Comparison of ENCODE assay signal across 8 cellular contexts in the genomic region with DNA sequence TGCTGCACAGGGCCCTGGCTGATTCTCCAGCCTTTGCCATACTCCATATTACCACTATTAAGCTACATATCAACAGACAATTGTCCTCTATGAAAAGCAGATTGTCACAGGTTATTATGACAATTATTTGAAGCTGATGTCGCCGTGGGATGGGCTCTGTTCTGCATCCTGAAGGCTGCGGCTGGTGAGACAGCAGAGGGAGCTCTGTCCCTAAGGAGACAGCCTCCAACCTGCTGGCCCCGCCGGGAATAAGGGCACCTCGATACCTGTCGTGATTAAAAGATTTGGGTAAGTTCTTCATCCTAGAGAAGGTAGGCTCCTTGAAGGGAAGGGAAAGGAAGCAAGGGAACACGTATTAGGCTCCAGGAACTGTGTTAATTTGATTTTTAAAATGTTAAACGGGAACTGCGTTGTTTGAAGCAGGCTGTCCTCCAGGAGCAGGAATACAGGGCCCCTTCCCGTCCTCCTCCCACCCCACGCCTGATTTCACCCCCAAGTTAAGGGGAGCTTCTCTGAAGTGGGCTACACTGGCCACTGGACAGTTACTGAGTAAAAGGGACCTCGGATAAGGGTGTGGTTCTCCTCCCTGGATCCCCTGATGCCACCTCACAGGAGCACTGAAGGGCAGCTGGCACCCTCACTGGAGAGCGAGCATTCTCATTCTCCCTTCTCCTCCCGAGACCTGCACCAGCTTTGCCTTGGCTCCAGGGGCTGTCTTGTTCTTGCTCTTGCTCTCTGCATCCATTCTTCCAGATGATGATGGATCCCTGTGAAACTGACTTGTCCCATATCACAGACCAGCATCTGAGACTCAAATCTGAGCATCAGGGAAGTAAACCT. TPM values are rescaled to one million over a fixed set of nuclear protein-coding genes. Genes with fewer than 3 reads are reported as not detected.
DNase-seq lines count a peak whose midpoint lies in the region; ATAC-seq, FAIRE-seq and TF ChIP-seq lines count a peak whose summit lies in the region.

No MANE protein-coding gene starts in this region.

- CTCF ChIA-PET in Caco-2 (lab: Charles Lee) (interaction anchor here (0.6 to 1.6 kb wide), 10 partner anchors 11 to 409 kb away, joined by 3 to 9 read pairs (median 6); a partner anchor contains a TSS), endothelial cell of umbilical vein (lab: Charles Lee) (interaction anchor here (0.7 to 2.7 kb wide), 38 partner anchors 8 to 728 kb away, joined by 3 to 33 read pairs (median 5); a partner anchor contains a TSS)
- CTCF ChIA-PET in naive thymus-derived CD4-positive, alpha-beta T cell (lab: Charles Lee), result interaction anchor here (0.6 to 2.5 kb wide), 8 partner anchors 45 to 254 kb away, joined by 3 to 10 read pairs (median 4); no protein-coding TSS in a partner anchor

- dilution Hi-C loops in endothelial cell of umbilical vein (cut with MboI; ENCODE audit: extremely low pct_ligation_motif_present, low sequenced_read_pairs), result no loop called here

- H3K79me2 ChIP-seq in endothelial cell of umbilical vein (ENCODE audit: control insufficient read depth, insufficient read depth, low read length), result no peaks in the 10 kb centered on the region

- H3K9me1 ChIP-seq in endothelial cell of umbilical vein (replicated peaks; ENCODE audit: control insufficient read depth, extremely low read depth, insufficient read depth, low read length), result no peaks in the 10 kb centered on the region

- peak; percentile 68 to 74 for DNase-seq in Caco-2
- peak; percentile 68 for DNase-seq in HT-29 (ENCODE audit: low spot score)
- DNase-seq in activated CD4-positive, alpha-beta T cell treated with anti-CD3 and anti-CD28 coated beads for 48 hours, result peak; percentile 46
- peak; percentile 42 for DNase-seq in endothelial cell of umbilical vein (ENCODE audit: low read depth, low spot score)
- peak in 6 of 9 donors; percentile 13 to 33 (median 26) for DNase-seq in naive thymus-derived CD4-positive, alpha-beta T cell
- DNase-seq in urothelium cell line (ENCODE audit: low spot score), result peak; percentile 58
- DNase-seq in epidermal melanocyte (ENCODE audit: insufficient read length, low spot score), result no peak

- H3K27ac ChIP-seq in endothelial cell of umbilical vein (ENCODE audit: insufficient read depth, low read depth, low read length), result no peak overlapping the region
- no peak overlapping the region for H3K27ac ChIP-seq in naive thymus-derived CD4-positive, alpha-beta T cell (ENCODE audit: low read depth, low read length)

- no peaks in the 10 kb centered on the region for H3K9me3 Mint-ChIP-seq in Caco-2 (ENCODE audit: unreplicated experiment)
- peaks cover 0 to 10% (median 0%) of the 10 kb centered on the region in 11 donors for H3K9me3 Mint-ChIP-seq in naive thymus-derived CD4-positive, alpha-beta T cell

- FAIRE-seq in endothelial cell of umbilical vein (lab: Jason Lieb, UNC) (peak; percentile 80), urothelium cell line (lab: Jason Lieb, UNC) (no peak)

- H3K9me3 ChIP-seq in Caco-2 (no peaks in the 10 kb centered on the region), endothelial cell of umbilical vein (replicated peaks; ENCODE audit: control insufficient read depth, insufficient read depth, low read length) (no peaks in the 10 kb centered on the region)
- H3K9me3 ChIP-seq in naive thymus-derived CD4-positive, alpha-beta T cell (ENCODE audit: control insufficient read depth in 2 of 3, low read length in 3 of 3), result no peaks in the 10 kb centered on the region

- TF ChIP-seq POLR2A in endothelial cell of umbilical vein (IDR thresholded peaks at IDR 0.05; ENCODE audit: low read depth, low read length), result no peak

- POLR2A ChIA-PET in Caco-2 (lab: Charles Lee), result interaction anchor here (0.6 to 1.0 kb wide), 4 partner anchors 11 to 117 kb away, joined by 3 to 6 read pairs (median 4); a partner anchor contains a TSS
- POLR2A ChIA-PET in endothelial cell of umbilical vein (lab: Charles Lee), result interaction anchor here (1.2 kb wide), 1 partner anchor 43 kb away, joined by 3 read pairs; a partner anchor contains a TSS
- POLR2A ChIA-PET in naive thymus-derived CD4-positive, alpha-beta T cell (lab: Charles Lee), result interaction anchor here (0.7 to 0.9 kb wide), 2 partner anchors 10 to 35 kb away, joined by 3 read pairs; no protein-coding TSS in a partner anchor

- intact Hi-C loops in Caco-2 (cut with micrococcal nuclease; ENCODE audit: unreplicated experiment), result loop anchor here (1.0 to 2.0 kb wide), 5 partner anchors 44 to 251 kb away; no protein-coding TSS in a partner anchor
- intact Hi-C loops in endothelial cell of umbilical vein (cut with micrococcal nuclease), result loop anchor here (1.0 to 2.0 kb wide), 4 partner anchors 20 to 251 kb away; a partner anchor contains a TSS
- intact Hi-C loops in naive thymus-derived CD4-positive, alpha-beta T cell (cut with micrococcal nuclease), result loop anchor here in 1 of 2 donors (1.0 to 2.0 kb wide), 3 partner anchors 44 to 251 kb away; no protein-coding TSS in a partner anchor

- H3K27me3 ChIP-seq in Caco-2 (replicated peaks; ENCODE audit: control insufficient read depth, insufficient read depth, low read length) (no peaks in the 10 kb centered on the region), endothelial cell of umbilical vein (ENCODE audit: control insufficient read depth in 2 of 2, insufficient read depth in 2 of 2, low read length in 2 of 2) (no peaks in the 10 kb centered on the region)
- no peaks in the 10 kb centered on the region for H3K27me3 ChIP-seq in naive thymus-derived CD4-positive, alpha-beta T cell (ENCODE audit: control insufficient read depth in 2 of 2, insufficient read depth in 2 of 2, low read length in 2 of 2)

- TF ChIP-seq CTCF in Caco-2 (IDR thresholded peaks at IDR 0.05; ENCODE audit: insufficient read depth in 1 of 2, low read depth in 1 of 2, low read length in 1 of 2, severe bottlenecking in 1 of 2, unreplicated experiment in 1 of 2) (peak; percentile 76 to 92), endothelial cell of umbilical vein (IDR thresholded peaks at IDR 0.05; ENCODE audit: extremely low read depth in 1 of 2, insufficient read depth in 1 of 2, low read depth in 1 of 2, low read length in 2 of 2) (peak; percentile 66 to 68)

- H3K27me3 Mint-ChIP-seq in Caco-2 (ENCODE audit: insufficient read depth, unreplicated experiment), result no peaks in the 10 kb centered on the region
- peaks cover 0 to 18% (median 0%) of the 10 kb centered on the region in 5 donors for H3K27me3 Mint-ChIP-seq in naive thymus-derived CD4-positive, alpha-beta T cell

- no peaks in the 10 kb centered on the region for H4K20me1 ChIP-seq in endothelial cell of umbilical vein (replicated peaks; ENCODE audit: control insufficient read depth, extremely low read depth, insufficient read depth, low read length)

- peaks cover 12% of the 10 kb centered on the region for H3K4me1 Mint-ChIP-seq in Caco-2 (ENCODE audit: low read depth, unreplicated experiment)
- peaks cover 3 to 12% (median 10%) of the 10 kb centered on the region in 7 donors for H3K4me1 Mint-ChIP-seq in naive thymus-derived CD4-positive, alpha-beta T cell

- H3K4me2 ChIP-seq in endothelial cell of umbilical vein (ENCODE audit: insufficient read depth, low read length), result no peak overlapping the region

- peak overlapping the region; percentile 67 for H3K4me3 Mint-ChIP-seq in Caco-2 (ENCODE audit: unreplicated experiment)
- peak overlapping the region in 9 of 10 donors; percentile 42 to 67 (median 58) for H3K4me3 Mint-ChIP-seq in naive thymus-derived CD4-positive, alpha-beta T cell

- no TSS peak for BruUV-seq in Caco-2 (replicated peaks; lab: Mats Ljungman, UMichigan)
- BruUV-seq in endothelial cell of umbilical vein (replicated peaks; lab: Mats Ljungman, UMichigan), result no TSS peak

- H3K27ac Mint-ChIP-seq in Caco-2 (ENCODE audit: unreplicated experiment), result no peak overlapping the region
- peak overlapping the region in 1 of 9 donors; percentile 54 for H3K27ac Mint-ChIP-seq in naive thymus-derived CD4-positive, alpha-beta T cell

- peak overlapping the region; percentile 22; the same call in 1 of the 2 replicates for H3K4me3 ChIP-seq in Caco-2 (ENCODE audit: low read depth, low read length)
- no peak overlapping the region for H3K4me3 ChIP-seq in endothelial cell of umbilical vein (replicated peaks in 1 of 3; ENCODE audit: insufficient read depth in 1 of 3, low read depth in 1 of 3, low read length in 3 of 3)
- H3K4me3 ChIP-seq in naive thymus-derived CD4-positive, alpha-beta T cell (ENCODE audit: low read length), result no peak overlapping the region

- ATAC-seq in naive thymus-derived CD4-positive, alpha-beta T cell, result peak; percentile 57
- ATAC-seq in GM19467 (IDR thresholded peaks at IDR 0.05; ENCODE audit: unreplicated experiment), result no peak

- peak overlapping the region; percentile 32 for H2AFZ ChIP-seq in endothelial cell of umbilical vein (ENCODE audit: low read depth, low read length)

- H3K36me3 ChIP-seq in Caco-2 (ENCODE audit: control insufficient read depth, insufficient read depth, low read length) (no peaks in the 10 kb centered on the region), endothelial cell of umbilical vein (ENCODE audit: control insufficient read depth in 2 of 2, extremely low read depth in 1 of 2, insufficient read depth in 2 of 2, low read length in 2 of 2) (no peaks in the 10 kb centered on the region)
- no peaks in the 10 kb centered on the region for H3K36me3 ChIP-seq in naive thymus-derived CD4-positive, alpha-beta T cell (ENCODE audit: control insufficient read depth in 2 of 3, insufficient read depth in 3 of 3, low read length in 3 of 3)

- H3K4me1 ChIP-seq in Caco-2 (no peaks in the 10 kb centered on the region; the same call in 1 of the 2 replicates), endothelial cell of umbilical vein (ENCODE audit: control insufficient read depth, extremely low read depth, insufficient read depth, low read length) (no peaks in the 10 kb centered on the region)
- H3K4me1 ChIP-seq in naive thymus-derived CD4-positive, alpha-beta T cell (ENCODE audit: control insufficient read depth in 2 of 2, insufficient read depth in 2 of 2, low read length in 2 of 2), result no peaks in the 10 kb centered on the region

- H3K36me3 Mint-ChIP-seq in Caco-2 (ENCODE audit: insufficient read depth, unreplicated experiment), result no peaks in the 10 kb centered on the region
- peaks cover 0 to 3% (median 0%) of the 10 kb centered on the region in 5 donors for H3K36me3 Mint-ChIP-seq in naive thymus-derived CD4-positive, alpha-beta T cell

- no peak overlapping the region for H3K9ac ChIP-seq in endothelial cell of umbilical vein (replicated peaks; ENCODE audit: extremely low read depth, insufficient read depth, low read length)

RNA-seq across cellular contexts. Expression of a gene that starts 11.8 kb away (rescaled TPM):
- total RNA-seq in Caco-2 (2022), result 162 and 174 TPM in 2 replicates
- total RNA-seq in HT-29 (2014; rRNA removed; shearing (Covaris generic)), result 26.6 and 27.0 TPM in 2 replicates
- total RNA-seq in endothelial cell of umbilical vein, result 150 and 154 TPM in 2 replicates
- 45.4 and 57.7 TPM in 2 replicates for polyA plus RNA-seq in endothelial cell of umbilical vein
- 49.7 and 56.0 TPM in 2 replicates for polyA plus RNA-seq in endothelial cell of umbilical vein (2011; cell fraction: cytosol; rRNA removed)
- 316 and 423 TPM in 2 replicates for polyA plus RNA-seq in endothelial cell of umbilical vein (2011; cell fraction: nucleus; rRNA removed)
- polyA plus RNA-seq in endothelial cell of umbilical vein (2012), result 110 and 129 TPM in 2 replicates
- 63.3 and 70.9 TPM in 2 replicates for polyA minus RNA-seq in endothelial cell of umbilical vein
- 42.9 TPM for polyA minus RNA-seq in endothelial cell of umbilical vein (2011; cell fraction: cytosol; rRNA and poly(A)+ RNA removed)
- 70.5 and 125 TPM in 2 replicates for polyA minus RNA-seq in endothelial cell of umbilical vein (2011; cell fraction: nucleus; rRNA and poly(A)+ RNA removed)
- total RNA-seq in naive thymus-derived CD4-positive, alpha-beta T cell, result 100 to 1,000 TPM; 166 to 228 (median 176) TPM
- 10 to 100 TPM; 10.5 to 13.6 TPM for polyA plus RNA-seq in naive thymus-derived CD4-positive, alpha-beta T cell

RNA-seq across cellular contexts. Expression of a gene that starts 42.6 kb away (rescaled TPM):
- total RNA-seq in Caco-2 (2022) (30.7 and 31.6 TPM in 2 replicates), endothelial cell of umbilical vein (65.4 and 66.7 TPM in 2 replicates)
- 15.3 and 18.5 TPM in 2 replicates for total RNA-seq in HT-29 (2014; rRNA removed; shearing (Covaris generic))
- 22.3 and 25.2 TPM in 2 replicates for polyA plus RNA-seq in endothelial cell of umbilical vein
- 23.7 and 25.2 TPM in 2 replicates for polyA plus RNA-seq in endothelial cell of umbilical vein (2011; cell fraction: cytosol; rRNA removed)
- polyA plus RNA-seq in endothelial cell of umbilical vein (2011; cell fraction: nucleus; rRNA removed), result 17.6 and 19.2 TPM in 2 replicates
- polyA plus RNA-seq in endothelial cell of umbilical vein (2012), result 73.5 and 76.5 TPM in 2 replicates
- polyA minus RNA-seq in endothelial cell of umbilical vein, result 7.7 and 9.1 TPM in 2 replicates
- polyA minus RNA-seq in endothelial cell of umbilical vein (2011; cell fraction: cytosol; rRNA and poly(A)+ RNA removed), result 8.4 TPM
- polyA minus RNA-seq in endothelial cell of umbilical vein (2011; cell fraction: nucleus; rRNA and poly(A)+ RNA removed), result 7.2 and 11.8 TPM in 2 replicates
- 10 to 100 TPM; 21.9 to 44.5 (median 23.1) TPM for total RNA-seq in naive thymus-derived CD4-positive, alpha-beta T cell
- polyA plus RNA-seq in naive thymus-derived CD4-positive, alpha-beta T cell, result 10 to 100 TPM; 17.3 to 64.3 TPM
